In the genomic region with DNA sequence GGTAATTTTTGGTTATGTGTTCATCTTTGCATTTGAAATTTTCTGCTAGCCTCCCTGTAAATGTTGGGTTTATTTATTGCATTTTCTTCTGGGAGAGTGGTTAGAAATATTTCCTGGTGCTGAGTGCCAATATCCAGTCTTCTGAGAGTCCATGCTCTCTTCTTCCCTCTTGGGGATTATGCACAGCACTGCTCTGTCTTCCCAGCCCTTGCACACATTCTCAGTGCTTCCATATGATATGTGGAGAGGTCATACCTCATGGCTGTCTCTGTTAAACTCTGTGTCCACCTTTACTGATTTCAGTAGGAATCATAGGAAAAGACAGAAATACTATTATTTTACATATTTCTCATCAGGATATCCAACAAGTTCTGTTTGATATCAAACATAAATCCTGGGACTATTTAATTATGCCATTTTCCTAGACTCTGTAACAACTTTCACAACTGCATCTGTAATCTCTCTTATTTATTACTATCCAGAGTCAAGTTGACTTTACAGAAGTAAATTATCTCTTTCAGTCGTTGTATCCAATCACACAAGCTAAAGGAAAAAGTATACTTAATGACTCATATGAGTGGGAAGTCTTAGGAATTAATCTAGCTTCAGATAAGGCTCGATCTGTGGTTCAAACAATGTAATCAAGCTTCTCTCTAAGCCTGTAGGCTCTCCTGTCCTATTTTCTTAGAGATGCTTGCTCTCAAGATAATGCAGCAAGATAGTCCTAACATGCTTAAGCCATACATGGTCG, we compare ENCODE assay signal across 1 cellular context.
TF ChIP-seq lines count a peak whose summit lies in the region.

No MANE protein-coding gene starts in this region.

TF ChIP-seq in HepG2, 621 proteins besides CTCF, POLR2A, EP300 and RAD21:
- TF ChIP-seq ATF7 (IDR thresholded peaks at IDR 0.05) = no peak
- TF ChIP-seq ATF7 (CRISPR knock-in tag; IDR thresholded peaks at IDR 0.05) = no peak
- TF ChIP-seq, protein P1, sequence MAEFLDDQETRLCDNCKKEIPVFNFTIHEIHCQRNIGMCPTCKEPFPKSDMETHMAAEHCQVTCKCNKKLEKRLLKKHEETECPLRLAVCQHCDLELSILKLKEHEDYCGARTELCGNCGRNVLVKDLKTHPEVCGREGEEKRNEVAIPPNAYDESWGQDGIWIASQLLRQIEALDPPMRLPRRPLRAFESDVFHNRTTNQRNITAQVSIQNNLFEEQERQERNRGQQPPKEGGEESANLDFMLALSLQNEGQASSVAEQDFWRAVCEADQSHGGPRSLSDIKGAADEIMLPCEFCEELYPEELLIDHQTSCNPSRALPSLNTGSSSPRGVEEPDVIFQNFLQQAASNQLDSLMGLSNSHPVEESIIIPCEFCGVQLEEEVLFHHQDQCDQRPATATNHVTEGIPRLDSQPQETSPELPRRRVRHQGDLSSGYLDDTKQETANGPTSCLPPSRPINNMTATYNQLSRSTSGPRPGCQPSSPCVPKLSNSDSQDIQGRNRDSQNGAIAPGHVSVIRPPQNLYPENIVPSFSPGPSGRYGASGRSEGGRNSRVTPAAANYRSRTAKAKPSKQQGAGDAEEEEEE (CRISPR knock-in tag; IDR thresholded peaks at IDR 0.05; ENCODE audit: borderline replicate concordance) = no peak
- TF ChIP-seq CBX2 (IDR thresholded peaks at IDR 0.05; ENCODE audit: low read depth, low read length) = no peak
- no peak for TF ChIP-seq CBX2 (CRISPR knock-in tag; IDR thresholded peaks at IDR 0.05; ENCODE audit: low read depth)
- TF ChIP-seq ZNF891 (CRISPR knock-in tag; IDR thresholded peaks at IDR 0.05) = no peak
- TF ChIP-seq, protein P2, sequence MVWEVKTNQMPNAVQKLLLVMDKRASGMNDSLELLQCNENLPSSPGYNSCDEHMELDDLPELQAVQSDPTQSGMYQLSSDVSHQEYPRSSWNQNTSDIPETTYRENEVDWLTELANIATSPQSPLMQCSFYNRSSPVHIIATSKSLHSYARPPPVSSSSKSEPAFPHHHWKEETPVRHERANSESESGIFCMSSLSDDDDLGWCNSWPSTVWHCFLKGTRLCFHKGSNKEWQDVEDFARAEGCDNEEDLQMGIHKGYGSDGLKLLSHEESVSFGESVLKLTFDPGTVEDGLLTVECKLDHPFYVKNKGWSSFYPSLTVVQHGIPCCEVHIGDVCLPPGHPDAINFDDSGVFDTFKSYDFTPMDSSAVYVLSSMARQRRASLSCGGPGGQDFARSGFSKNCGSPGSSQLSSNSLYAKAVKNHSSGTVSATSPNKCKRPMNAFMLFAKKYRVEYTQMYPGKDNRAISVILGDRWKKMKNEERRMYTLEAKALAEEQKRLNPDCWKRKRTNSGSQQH (CRISPR knock-in tag; IDR thresholded peaks at IDR 0.05; ENCODE audit: low read depth) = no peak
TF ChIP-seq in HepG2: peak in this region for 0.
